In genomic region chr17:81400154-81400938, GRCh38 we compare ENCODE assay signal across 8 cellular contexts. TPM values are rescaled to one million over a fixed set of nuclear protein-coding genes. Genes with fewer than 3 reads are reported as not detected.
DNase-seq lines count a peak whose midpoint lies in the region; ATAC-seq, FAIRE-seq and TF ChIP-seq lines count a peak whose summit lies in the region.

No MANE protein-coding gene starts in this region.

- TF ChIP-seq POLR2A in GM12878 (IDR thresholded peaks at IDR 0.05; ENCODE audit: low read depth, low read length) = no peak

- FAIRE-seq in GM12878 (lab: Jason Lieb, UNC) = no peak
- FAIRE-seq in small intestine (lab: Jason Lieb, UNC) = no peak

- RAD21 ChIA-PET in GM12878 (lab: Charles Lee; ENCODE audit: unreplicated experiment) = no interaction called here

- TF ChIP-seq EP300 in GM12878 (IDR thresholded peaks at IDR 0.05; ENCODE audit: borderline replicate concordance in 1 of 2, control insufficient read depth in 1 of 2, low read depth in 2 of 2, low read length in 2 of 2) = no peak

- H3K4me1 ChIP-seq in BLaER1 treated with 17β-estradiol and CSF1 and Interleukin-3, amounts not matched to agents 10 nM and 100 nM = peaks cover 44 to 80% (median 61%) of the 10 kb centered on the region in 10 experiments
- H3K4me1 ChIP-seq in GM12878 (ENCODE audit: control insufficient read depth, insufficient read depth, low read length) (no peaks in the 10 kb centered on the region; the same call in 1 of the 2 replicates), small intestine (ENCODE audit: control insufficient read depth in 2 of 2, insufficient read depth in 1 of 2, low read depth in 1 of 2, low read length in 1 of 2) (no peaks in the 10 kb centered on the region)

- no peaks in the 10 kb centered on the region for H3K27me3 ChIP-seq in BLaER1 treated with 17β-estradiol and CSF1 and Interleukin-3, amounts not matched to agents 10 nM and 100 nM
- H3K27me3 ChIP-seq in GM12878 (replicated peaks in 1 of 2; ENCODE audit: control insufficient read depth in 2 of 2, insufficient read depth in 2 of 2, low read length in 1 of 2) = peaks cover 17 to 47% of the 10 kb centered on the region in 2 experiments
- H3K27me3 ChIP-seq in small intestine (ENCODE audit: control insufficient read depth in 2 of 2, insufficient read depth in 2 of 2, low read length in 2 of 2) = peaks cover 0 to 3% of the 10 kb centered on the region in 2 donors

- CTCF ChIA-PET in GM12878 (lab: Yijun Ruan, JAX) = interaction anchor here (2.1 kb wide), 1 partner anchor 40 kb away, joined by 5 read pairs; no protein-coding TSS in a partner anchor

- no peaks in the 10 kb centered on the region for H3K79me2 ChIP-seq in GM12878 (ENCODE audit: control insufficient read depth, insufficient read depth, low read length)

- H3K9me3 ChIP-seq in BLaER1 treated with 17β-estradiol and CSF1 and Interleukin-3, amounts not matched to agents 10 nM and 100 nM (replicated peaks in 1 of 11) = no peaks in the 10 kb centered on the region
- H3K9me3 ChIP-seq in GM12878 (replicated peaks; ENCODE audit: control insufficient read depth, insufficient read depth, low read length) (no peaks in the 10 kb centered on the region; the same call in 2 of the 3 replicates), small intestine (ENCODE audit: control insufficient read depth, low read depth) (no peaks in the 10 kb centered on the region)

- no peak overlapping the region for H2AFZ ChIP-seq in GM12878 (ENCODE audit: control insufficient read depth, low read depth, low read length)

- POLR2A ChIA-PET in GM12878 (lab: Charles Lee) = no interaction called here

- BruUV-seq in GM12878 (replicated peaks; lab: Mats Ljungman, UMichigan) = no TSS peak

- in situ Hi-C loops in KBM-7 (cut with MboI; ENCODE audit: low pct_unique_long_range_greater_than_20kb, low sequenced_read_pairs) = no loop called here
- in situ Hi-C loops in GM12878 (cut with MboI) = no loop called here

- no peak for TF ChIP-seq CTCF in GM12878 (IDR thresholded peaks at IDR 0.05 in 2 of 3, conservative IDR thresholded peaks at IDR 0.05 in 1 of 3; ENCODE audit: control insufficient read depth in 2 of 3, extremely low read depth in 1 of 3, insufficient read depth in 1 of 3, low read depth in 3 of 3, low read length in 3 of 3)

- peak overlapping the region; percentile 74 to 96 (median 86) for H3K4me3 ChIP-seq in BLaER1 treated with 17β-estradiol and CSF1 and Interleukin-3, amounts not matched to agents 10 nM and 100 nM
- H3K4me3 ChIP-seq in GM12878 (peak overlapping the region; percentile 32; the same call in 1 of the 2 replicates), small intestine (ENCODE audit: low read depth in 1 of 2, low read length in 2 of 2) (peak overlapping the region; percentile 79 to 80)

- peak; percentile 70 for DNase-seq in KBM-7
- DNase-seq in GM12878 (ENCODE audit: low read depth, low spot score) = no peak
- peak; percentile 45 for DNase-seq in iPS-NIHi7 (ENCODE audit: extremely low spot score)
- no peak for DNase-seq in small intestine

- no peak for TF ChIP-seq RAD21 in GM12878 (IDR thresholded peaks at IDR 0.05; ENCODE audit: insufficient read depth, low read depth, low read length)

- SMC1A ChIA-PET in GM12878 (lab: Charles Lee; ENCODE audit: uncharacterized antibody, unreplicated experiment) = interaction anchor here (0.5 kb wide), 1 partner anchor 77 kb away, joined by 3 read pairs; no protein-coding TSS in a partner anchor

- peak overlapping the region; percentile 91 to 99 (median 98) for H3K4me2 ChIP-seq in BLaER1 treated with 17β-estradiol and CSF1 and Interleukin-3, amounts not matched to agents 10 nM and 100 nM
- peak overlapping the region; percentile 54; the same call in 1 of the 2 replicates for H3K4me2 ChIP-seq in GM12878 (ENCODE audit: control insufficient read depth, insufficient read depth)

- intact Hi-C loops in GM12878 (cut with micrococcal nuclease; ENCODE audit: unreplicated experiment) = no loop called here

- peaks cover 0 to 41% (median 25%) of the 10 kb centered on the region in 11 experiments; a peak in 16 of 22 replicates for H4K20me1 ChIP-seq in BLaER1 treated with 17β-estradiol and CSF1 and Interleukin-3, amounts not matched to agents 10 nM and 100 nM
- H4K20me1 ChIP-seq in GM12878 (ENCODE audit: control insufficient read depth, insufficient read depth) = no peaks in the 10 kb centered on the region

- H3K9ac ChIP-seq in BLaER1 treated with 17β-estradiol and CSF1 and Interleukin-3, amounts not matched to agents 10 nM and 100 nM = peak overlapping the region; percentile 88 to 99 (median 96)
- H3K9ac ChIP-seq in GM12878 (ENCODE audit: control insufficient read depth, insufficient read depth, low read length) = no peak overlapping the region

- 33% methylated on average over 56 of the region's 65 CpGs for WGBS in GM12878 (ENCODE audit: insufficient coverage, insufficient replicate concordance, low lambda C conversion rate, missing lambda C conversion rate)
- 6 to 11% (median 9%) methylated on average over 62 to 65 of the region's 65 CpGs for WGBS in small intestine, 3 donors

- H3K36me3 ChIP-seq in BLaER1 treated with 17β-estradiol and CSF1 and Interleukin-3, amounts not matched to agents 10 nM and 100 nM = peaks cover 0 to 33% (median 0%) of the 10 kb centered on the region in 11 experiments; a peak in 5 of 22 replicates
- no peaks in the 10 kb centered on the region for H3K36me3 ChIP-seq in GM12878 (ENCODE audit: control insufficient read depth in 2 of 2, insufficient read depth in 2 of 2, low read length in 1 of 2)
- H3K36me3 ChIP-seq in small intestine (ENCODE audit: control insufficient read depth in 2 of 2, insufficient read depth in 2 of 2, low read length in 2 of 2) = no peaks in the 10 kb centered on the region

- H3K27ac ChIP-seq in BLaER1 treated with 17β-estradiol and CSF1 and Interleukin-3, amounts not matched to agents 10 nM and 100 nM = peak overlapping the region; percentile 81 to 99 (median 97); a peak in 21 of 22 replicates
- no peak overlapping the region for H3K27ac ChIP-seq in GM12878 (ENCODE audit: control insufficient read depth, insufficient read depth)
- peak overlapping the region; percentile 83 to 96 for H3K27ac ChIP-seq in small intestine (ENCODE audit: low read depth in 1 of 2, low read length in 1 of 2)

- ATAC-seq in GM12878 = no peak
- ATAC-seq in HG03095 (IDR thresholded peaks at IDR 0.05; ENCODE audit: unreplicated experiment) = no peak
- ATAC-seq in HG03571 (IDR thresholded peaks at IDR 0.05; ENCODE audit: unreplicated experiment) = no peak
- ATAC-seq in GM19452 (IDR thresholded peaks at IDR 0.05; ENCODE audit: unreplicated experiment) = no peak

TF ChIP-seq in GM12878, 131 proteins besides CTCF, POLR2A, EP300 and RAD21 (continues in another document):
- no peak for TF ChIP-seq SP1 (IDR thresholded peaks at IDR 0.05; ENCODE audit: low read depth, low read length)
- TF ChIP-seq, protein P1, sequence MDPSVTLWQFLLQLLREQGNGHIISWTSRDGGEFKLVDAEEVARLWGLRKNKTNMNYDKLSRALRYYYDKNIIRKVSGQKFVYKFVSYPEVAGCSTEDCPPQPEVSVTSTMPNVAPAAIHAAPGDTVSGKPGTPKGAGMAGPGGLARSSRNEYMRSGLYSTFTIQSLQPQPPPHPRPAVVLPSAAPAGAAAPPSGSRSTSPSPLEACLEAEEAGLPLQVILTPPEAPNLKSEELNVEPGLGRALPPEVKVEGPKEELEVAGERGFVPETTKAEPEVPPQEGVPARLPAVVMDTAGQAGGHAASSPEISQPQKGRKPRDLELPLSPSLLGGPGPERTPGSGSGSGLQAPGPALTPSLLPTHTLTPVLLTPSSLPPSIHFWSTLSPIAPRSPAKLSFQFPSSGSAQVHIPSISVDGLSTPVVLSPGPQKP (IDR thresholded peaks at IDR 0.05; ENCODE audit: low read depth, low read length) = no peak
- no peak for TF ChIP-seq ZNF622 (IDR thresholded peaks at IDR 0.05)
- TF ChIP-seq, protein P2, sequence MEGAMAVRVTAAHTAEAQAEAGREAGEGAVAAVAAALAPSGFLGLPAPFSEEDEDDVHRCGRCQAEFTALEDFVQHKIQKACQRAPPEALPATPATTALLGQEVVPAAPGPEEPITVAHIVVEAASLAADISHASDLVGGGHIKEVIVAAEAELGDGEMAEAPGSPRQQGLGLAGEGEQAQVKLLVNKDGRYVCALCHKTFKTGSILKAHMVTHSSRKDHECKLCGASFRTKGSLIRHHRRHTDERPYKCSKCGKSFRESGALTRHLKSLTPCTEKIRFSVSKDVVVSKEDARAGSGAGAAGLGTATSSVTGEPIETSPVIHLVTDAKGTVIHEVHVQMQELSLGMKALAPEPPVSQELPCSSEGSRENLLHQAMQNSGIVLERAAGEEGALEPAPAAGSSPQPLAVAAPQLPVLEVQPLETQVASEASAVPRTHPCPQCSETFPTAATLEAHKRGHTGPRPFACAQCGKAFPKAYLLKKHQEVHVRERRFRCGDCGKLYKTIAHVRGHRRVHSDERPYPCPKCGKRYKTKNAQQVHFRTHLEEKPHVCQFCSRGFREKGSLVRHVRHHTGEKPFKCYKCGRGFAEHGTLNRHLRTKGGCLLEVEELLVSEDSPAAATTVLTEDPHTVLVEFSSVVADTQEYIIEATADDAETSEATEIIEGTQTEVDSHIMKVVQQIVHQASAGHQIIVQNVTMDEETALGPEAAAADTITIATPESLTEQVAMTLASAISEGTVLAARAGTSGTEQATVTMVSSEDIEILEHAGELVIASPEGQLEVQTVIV (IDR thresholded peaks at IDR 0.05; ENCODE audit: borderline replicate concordance, partially characterized antibody) = no peak
- TF ChIP-seq SUZ12 (IDR thresholded peaks at IDR 0.05; ENCODE audit: unreplicated experiment) = peak; percentile 17

RNA-seq across cellular contexts. Expression of gene BAHCC1, which starts 5.1 kb away (rescaled TPM):
- 0.32 and 0.84 TPM in 2 replicates for total RNA-seq in GM12878 (2013; cell fraction: nucleolus; rRNA removed)
- total RNA-seq in GM12878 (2014; rRNA removed) = under 0.01 TPM in 1 of 2 replicates, not detected in the other
- not detected in 2 replicates for total RNA-seq in GM12878 (2014; rRNA removed; fragmentation: Illumina TruSeq; extraction: Trizol)
- total RNA-seq in GM12878 (2021) = 0.10 and 0.45 TPM in 2 replicates
- not detected for polyA plus RNA-seq in GM12878 (2011; ENCODE audit: low read depth)
- 0.12 TPM in 1 of 2 replicates, not detected in the other for polyA plus RNA-seq in GM12878 (2011; rRNA removed)
- polyA plus RNA-seq in GM12878 (2011; cell fraction: cytosol; rRNA removed) = 0.01 and 0.07 TPM in 2 replicates
- 0.32 and 0.75 TPM in 2 replicates for polyA plus RNA-seq in GM12878 (2011; cell fraction: nucleus; rRNA removed)
- 0.03 and 0.07 TPM in 2 replicates for polyA plus RNA-seq in GM12878 (2012)
- polyA plus RNA-seq in GM12878 (2014; fragmentation: Illumina TruSeq; extraction: Trizol) = not detected in 2 replicates
- not detected for polyA plus RNA-seq in GM12878 (2014; fragmentation: Nextera tagmentation; extraction: Ambion mirVana)
- polyA plus RNA-seq in GM12878 (2014; rRNA removed) = 0.03 TPM in 2 replicates
- under 1 TPM in 1 of 2 experiments, not detected in 1; 0.14 TPM for polyA plus RNA-seq in GM12878 (2016; fragmentation: Nextera tagmentation; extraction: Ambion mirVana)
- polyA minus RNA-seq in GM12878 (2011; rRNA and poly(A)+ RNA removed) = 0.10 TPM in 1 of 2 replicates, not detected in the other
- not detected in 2 replicates for polyA minus RNA-seq in GM12878 (2011; cell fraction: cytosol; rRNA and poly(A)+ RNA removed)
- polyA minus RNA-seq in GM12878 (2011; cell fraction: nucleus; rRNA and poly(A)+ RNA removed) = 0.48 and 0.67 TPM in 2 replicates
- polyA plus RNA-seq in small intestine = 10 to 100 TPM in 1 of 3 donors, 1 to 10 TPM in 2; 2.2 to 13.4 (median 6.3) TPM

Comparison
In these comparisons a context has a peak if more than half of its experiments do, and no peak if none do; other contexts are left out.
1. H3K4me3 ChIP-seq: peak in every context shown above with its lines; median percentile 86 in BLaER1 treated with 17β-estradiol and CSF1 and Interleukin-3, amounts not matched to agents 10 nM and 100 nM; 80 in small intestine; 32 in GM12878.
2. DNase-seq: peak in KBM-7 (single experiment) and iPS-NIHi7 (single experiment); none in GM12878 (single experiment) and small intestine (single experiment).